25 cellular contexts compared by ENCODE assay signal in genomic region chr3:27500986-27501385, GRCh38.
"Had no signal": no experiment of that assay in that cellular context is flagged by ENCODE, and none has a peak within 500 bp of the region (broad histone marks: within the 10 kb centered on the region; RNA-seq: fewer than 3 reads in every experiment).

No MANE protein-coding gene starts in this region.

- ATAC-seq: esophagus mucosa; gastrocnemius medialis; heart right ventricle; left cardiac atrium; left lung; left ventricle myocardium superior; lower lobe of right lung; naive thymus-derived CD4-positive, alpha-beta T cell had no signal

- H3K9me3 ChIP-seq: esophagus squamous epithelium, gastrocnemius medialis, heart right ventricle, left lung, lower lobe of right lung had no signal

- H3K36me3 ChIP-seq: esophagus squamous epithelium, gastrocnemius medialis, heart right ventricle, left lung, lower lobe of right lung had no signal

- H3K4me1 ChIP-seq: gastrocnemius medialis, left lung, lower lobe of right lung had no signal

- FAIRE-seq: colon, islet of Langerhans, keratinocyte had no signal

- H3K27me3 ChIP-seq: dorsolateral prefrontal cortex, esophagus squamous epithelium, gastrocnemius medialis, heart right ventricle, left lung had no signal

- DNase-seq: dermis blood vessel endothelial cell; dorsolateral prefrontal cortex; effector CD4-positive, alpha-beta T cell; effector memory CD4-positive, alpha-beta T cell; erythroblast; esophagus squamous epithelium; foreskin fibroblast; foreskin melanocyte; gastrocnemius medialis; glutamatergic neuron; heart right ventricle; hippocampal formation; left cardiac atrium; left lung; left ventricle myocardium superior; lower lobe of right lung; mesendoderm; midbrain; naive thymus-derived CD4-positive, alpha-beta T cell had no signal

- H3K27ac ChIP-seq: coronary artery, dorsolateral prefrontal cortex, epithelial cell of prostate, esophagus squamous epithelium, gastrocnemius medialis, heart right ventricle, left lung, lower lobe of right lung had no signal

- H3K4me3 ChIP-seq: coronary artery, dorsolateral prefrontal cortex, esophagus squamous epithelium, gastrocnemius medialis, heart right ventricle, left lung, lower lobe of right lung had no signal
